Comparison of ENCODE assay signal across 16 cellular contexts in the genomic region with DNA sequence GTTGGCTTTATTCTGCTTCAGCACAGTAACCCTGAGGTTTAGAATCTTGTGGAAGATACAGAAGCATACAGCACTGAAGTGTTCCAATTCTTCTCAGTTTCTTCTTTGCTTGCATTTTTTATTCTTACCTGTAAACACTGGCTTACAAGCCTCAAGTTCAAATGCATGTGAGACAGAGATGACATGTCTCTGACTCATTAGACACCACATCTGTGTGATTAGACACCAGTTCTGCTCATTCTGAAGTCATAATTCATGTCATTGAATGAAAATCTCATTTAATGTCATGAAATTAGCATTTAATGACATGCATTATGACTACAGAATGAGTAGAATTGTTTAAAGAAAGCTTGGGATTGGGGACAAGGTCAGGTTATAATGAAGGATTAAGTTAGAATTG. TPM values are rescaled to one million over a fixed set of nuclear protein-coding genes. Genes with fewer than 3 reads are reported as not detected.
A peak's percentile ranks its signal among the peaks of the same experiment; 100 is the strongest.
DNase-seq lines count a peak whose midpoint lies in the region; ATAC-seq and TF ChIP-seq lines count a peak whose summit lies in the region.
"Had no signal": no experiment of that assay in that cellular context is flagged by ENCODE, and none has a peak within 500 bp of the region (broad histone marks: within the 10 kb centered on the region; RNA-seq: fewer than 3 reads in every experiment).

No MANE protein-coding gene starts in this region.

- TF ChIP-seq CTCF in chondrocyte (IDR thresholded peaks at IDR 0.05) (no peak), psoas muscle (IDR thresholded peaks at IDR 0.05) (no peak)

- no peaks in the 10 kb centered on the region for H3K9me3 ChIP-seq in Karpas-422 (ENCODE audit: low read length)
- no peaks in the 10 kb centered on the region for H3K9me3 ChIP-seq in psoas muscle

- peak overlapping the region; percentile 16 for H3K27ac Mint-ChIP-seq in activated CD4-positive, alpha-beta memory T cell treated with anti-CD3 and anti-CD28 coated beads for 36 hours
- no peak overlapping the region for H3K27ac Mint-ChIP-seq in activated CD4-positive, alpha-beta memory T cell treated with anti-CD3 and anti-CD28 coated beads, Interleukin-2, amount 10 ng/mL, durations not matched to agents 7 days and 5 days
- peak overlapping the region; percentile 47 for H3K27ac Mint-ChIP-seq in chondrocyte (ENCODE audit: unreplicated experiment)
- H3K27ac Mint-ChIP-seq: activated T-helper 1 cell treated with anti-CD3 and anti-CD28 coated beads, Interleukin-12 subunit alpha, Interleukin-12 subunit beta, Interleukin-2, Interleukin-4 antibody, amounts not matched to agents 30 ng/mL and 10 ng/mL and 1 ng/mL, durations not matched to agents 14 hours and 24 hours and 36 hours; T-helper 1 cell treated with Interleukin-12 subunit alpha and Interleukin-12 subunit beta and Interleukin-4 antibody, amounts not matched to agents 30 μg/mL and 1 μg/mL, for 36 hours had no signal

- H3K4me3 Mint-ChIP-seq in activated CD4-positive, alpha-beta memory T cell treated with anti-CD3 and anti-CD28 coated beads for 36 hours = no peak overlapping the region
- H3K4me3 Mint-ChIP-seq in activated CD4-positive, alpha-beta memory T cell treated with anti-CD3 and anti-CD28 coated beads, Interleukin-2, amount 10 ng/mL, durations not matched to agents 7 days and 5 days = no peak overlapping the region
- no peak overlapping the region for H3K4me3 Mint-ChIP-seq in chondrocyte (ENCODE audit: unreplicated experiment)
- H3K4me3 Mint-ChIP-seq: activated T-helper 1 cell treated with anti-CD3 and anti-CD28 coated beads, Interleukin-12 subunit alpha, Interleukin-12 subunit beta, Interleukin-2, Interleukin-4 antibody, amounts not matched to agents 30 ng/mL and 10 ng/mL and 1 ng/mL, durations not matched to agents 14 hours and 24 hours and 36 hours; T-helper 1 cell treated with Interleukin-12 subunit alpha and Interleukin-12 subunit beta and Interleukin-4 antibody, amounts not matched to agents 30 μg/mL and 1 μg/mL, for 36 hours had no signal

- H3K4me1 ChIP-seq in Karpas-422 (ENCODE audit: low read length) (peaks cover 43% of the 10 kb centered on the region), psoas muscle (peaks cover 63% of the 10 kb centered on the region)

- no peak overlapping the region for H2AFZ ChIP-seq in Karpas-422 (ENCODE audit: low read length)

- H3K27ac ChIP-seq in Karpas-422 (ENCODE audit: low read length) (no peak overlapping the region), psoas muscle (peak overlapping the region; percentile 7)

- peaks cover 84% of the 10 kb centered on the region for H3K79me2 ChIP-seq in Karpas-422 (ENCODE audit: low read length)

- H3K4me3 ChIP-seq in Karpas-422 (ENCODE audit: low read length) (no peak overlapping the region), psoas muscle (peak overlapping the region; percentile 15)

- intact Hi-C loops in activated CD4-positive, alpha-beta memory T cell treated with anti-CD3 and anti-CD28 coated beads for 36 hours (cut with micrococcal nuclease) = loop anchor here (1.0 to 5.0 kb wide), 3 partner anchors 32 to 1810 kb away; no protein-coding TSS in a partner anchor
- intact Hi-C loops in psoas muscle (cut with DNase I) = no loop called here

- no peaks in the 10 kb centered on the region for H3K27me3 Mint-ChIP-seq in activated CD4-positive, alpha-beta memory T cell treated with anti-CD3 and anti-CD28 coated beads for 36 hours
- H3K27me3 Mint-ChIP-seq in activated CD4-positive, alpha-beta memory T cell treated with anti-CD3 and anti-CD28 coated beads, Interleukin-2, amount 10 ng/mL, durations not matched to agents 7 days and 5 days = no peaks in the 10 kb centered on the region
- H3K27me3 Mint-ChIP-seq in chondrocyte (ENCODE audit: low read depth) = no peaks in the 10 kb centered on the region

- no peaks in the 10 kb centered on the region for H3K9me2 ChIP-seq in Karpas-422 (replicated peaks; ENCODE audit: insufficient read depth, low read length)

- H3K9ac ChIP-seq in Karpas-422 (ENCODE audit: low read length) = no peak overlapping the region

- no peaks in the 10 kb centered on the region for H3K9me3 Mint-ChIP-seq in activated CD4-positive, alpha-beta memory T cell treated with anti-CD3 and anti-CD28 coated beads for 36 hours
- H3K9me3 Mint-ChIP-seq in activated CD4-positive, alpha-beta memory T cell treated with anti-CD3 and anti-CD28 coated beads, Interleukin-2, amount 10 ng/mL, durations not matched to agents 7 days and 5 days = no peaks in the 10 kb centered on the region
- H3K9me3 Mint-ChIP-seq in chondrocyte (ENCODE audit: low read depth) = no peaks in the 10 kb centered on the region
- H3K9me3 Mint-ChIP-seq: activated T-helper 1 cell treated with anti-CD3 and anti-CD28 coated beads, Interleukin-12 subunit alpha, Interleukin-12 subunit beta, Interleukin-2, Interleukin-4 antibody, amounts not matched to agents 30 ng/mL and 10 ng/mL and 1 ng/mL, durations not matched to agents 14 hours and 24 hours and 36 hours; T-helper 1 cell treated with Interleukin-12 subunit alpha and Interleukin-12 subunit beta and Interleukin-4 antibody, amounts not matched to agents 30 μg/mL and 1 μg/mL, for 36 hours had no signal

- H3K36me3 Mint-ChIP-seq in activated CD4-positive, alpha-beta memory T cell treated with anti-CD3 and anti-CD28 coated beads for 36 hours = peaks cover 41% of the 10 kb centered on the region
- H3K36me3 Mint-ChIP-seq in activated CD4-positive, alpha-beta memory T cell treated with anti-CD3 and anti-CD28 coated beads, Interleukin-2, amount 10 ng/mL, durations not matched to agents 7 days and 5 days (ENCODE audit: low read depth) = peaks cover 69% of the 10 kb centered on the region
- peaks cover 26% of the 10 kb centered on the region for H3K36me3 Mint-ChIP-seq in chondrocyte (ENCODE audit: low read depth)

- CTCF ChIA-PET in activated CD4-positive, alpha-beta memory T cell treated with anti-CD3 and anti-CD28 coated beads for 36 hours (lab: Charles Lee) = interaction anchor here (0.9 to 1.8 kb wide), 3 partner anchors 10 to 52 kb away, joined by 3 to 5 read pairs (median 4); no protein-coding TSS in a partner anchor
- CTCF ChIA-PET in activated CD4-positive, alpha-beta memory T cell treated with anti-CD3 and anti-CD28 coated beads, Interleukin-2, amount 10 ng/mL, durations not matched to agents 7 days and 5 days (lab: Charles Lee) = no interaction called here

- peaks cover 50% of the 10 kb centered on the region for H3K4me1 Mint-ChIP-seq in activated CD4-positive, alpha-beta memory T cell treated with anti-CD3 and anti-CD28 coated beads for 36 hours (ENCODE audit: low read depth)
- peaks cover 49% of the 10 kb centered on the region for H3K4me1 Mint-ChIP-seq in activated CD4-positive, alpha-beta memory T cell treated with anti-CD3 and anti-CD28 coated beads, Interleukin-2, amount 10 ng/mL, durations not matched to agents 7 days and 5 days
- peaks cover 58% of the 10 kb centered on the region for H3K4me1 Mint-ChIP-seq in chondrocyte (ENCODE audit: low read depth)

- H3K27me3 ChIP-seq in Karpas-422 (ENCODE audit: low read length) = no peaks in the 10 kb centered on the region
- no peaks in the 10 kb centered on the region for H3K27me3 ChIP-seq in psoas muscle (ENCODE audit: insufficient read depth in 3 of 3, low read length in 2 of 3)

- peaks cover 69% of the 10 kb centered on the region for H3K36me3 ChIP-seq in Karpas-422 (ENCODE audit: insufficient read depth, low read length)
- peaks cover 9 to 70% of the 10 kb centered on the region in 2 donors for H3K36me3 ChIP-seq in psoas muscle (ENCODE audit: insufficient read depth in 1 of 2, low read depth in 1 of 2)

- H3K4me2 ChIP-seq in Karpas-422 (ENCODE audit: low read depth, low read length, poor library complexity, severe bottlenecking) = peak overlapping the region; percentile 57

- DNase-seq in activated CD4-positive, alpha-beta memory T cell treated with anti-CD3 and anti-CD28 coated beads for 36 hours = no peak
- no peak for DNase-seq in activated CD4-positive, alpha-beta memory T cell treated with anti-CD3 and anti-CD28 coated beads, Interleukin-2, amount 10 ng/mL, durations not matched to agents 7 days and 5 days
- DNase-seq in Karpas-422 = no peak
- DNase-seq in chondrocyte (ENCODE audit: low spot score) = no peak
- DNase-seq in psoas muscle = no peak
- no peak for DNase-seq in GM19238 (ENCODE audit: insufficient read length, low spot score)
- DNase-seq: ACHN; activated CD4-positive, CD25-positive, alpha-beta regulatory T cell; anterior cingulate cortex; GF-D8; left ventricle myocardium superior; NCI-H2081 treated with DMSO at 0.1 percent for 48 hours had no signal

- POLR2A ChIA-PET in activated CD4-positive, alpha-beta memory T cell treated with anti-CD3 and anti-CD28 coated beads for 36 hours (lab: Charles Lee) = no interaction called here
- POLR2A ChIA-PET in activated CD4-positive, alpha-beta memory T cell treated with anti-CD3 and anti-CD28 coated beads, Interleukin-2, amount 10 ng/mL, durations not matched to agents 7 days and 5 days (lab: Charles Lee) = interaction anchor here (1.1 to 2.4 kb wide), 2 partner anchors 10 to 54 kb away, joined by 3 to 7 read pairs; partner anchors contain the start of gene NAPB

- no peak for ATAC-seq in psoas muscle
- no peak for ATAC-seq in HG02885 (IDR thresholded peaks at IDR 0.05; ENCODE audit: poor library complexity, unreplicated experiment)
- no peak for ATAC-seq in GM21723 (IDR thresholded peaks at IDR 0.05; ENCODE audit: unreplicated experiment)
- ATAC-seq: left ventricle myocardium superior had no signal

- peaks cover 26% of the 10 kb centered on the region; the same call in 1 of the 2 replicates for H4K20me1 ChIP-seq in Karpas-422 (ENCODE audit: insufficient read depth, low read depth, low read length)

RNA-seq across cellular contexts. Expression of gene GZF1, which starts 5.8 kb away (rescaled TPM):
- 1 to 10 TPM; 6.6 to 7.5 TPM for total RNA-seq in activated CD4-positive, alpha-beta memory T cell treated with anti-CD3 and anti-CD28 coated beads for 36 hours
- 10 to 100 TPM; 13.5 to 14.3 TPM for total RNA-seq in activated CD4-positive, alpha-beta memory T cell treated with anti-CD3 and anti-CD28 coated beads, Interleukin-2, amount 10 ng/mL, durations not matched to agents 7 days and 5 days
- 13.9 and 41.4 TPM in 2 replicates for total RNA-seq in Karpas-422 (2014; rRNA removed; shearing (Covaris generic); ENCODE audit: low replicate concordance)
- total RNA-seq in chondrocyte = 10.7 to 14.6 TPM (median 11.4 TPM) in 3 replicates
- total RNA-seq in psoas muscle = 10 to 100 TPM in 3 of 4 donors, 1 to 10 TPM in 1; 9.7 to 20.7 (median 11.9) TPM
- 10 to 100 TPM in 1 of 3 donors, 1 to 10 TPM in 2; 5.3 to 10.5 (median 6.8) TPM for polyA plus RNA-seq in psoas muscle

RNA-seq across cellular contexts. Expression of gene NXT1, which starts 17.2 kb away (rescaled TPM):
- total RNA-seq in activated CD4-positive, alpha-beta memory T cell treated with anti-CD3 and anti-CD28 coated beads for 36 hours = 10 to 100 TPM; 39.0 to 39.3 TPM
- 10 to 100 TPM; 26.2 to 28.4 TPM for total RNA-seq in activated CD4-positive, alpha-beta memory T cell treated with anti-CD3 and anti-CD28 coated beads, Interleukin-2, amount 10 ng/mL, durations not matched to agents 7 days and 5 days
- total RNA-seq in Karpas-422 (2014; rRNA removed; shearing (Covaris generic); ENCODE audit: low replicate concordance) = 36.9 and 51.1 TPM in 2 replicates
- total RNA-seq in chondrocyte (16.9 to 18.2 TPM (median 18.1 TPM) in 3 replicates), psoas muscle (10 to 100 TPM in 3 of 4 donors, 1 to 10 TPM in 1; 6.7 to 18.9 (median 11.1) TPM)
- polyA plus RNA-seq in psoas muscle = 10 to 100 TPM in 2 of 3 donors, 1 to 10 TPM in 1; 8.9 to 29.9 (median 11.4) TPM

RNA-seq across cellular contexts. Expression of gene NAPB, which starts 53.5 kb away (rescaled TPM):
- 1 to 10 TPM; 7.3 to 7.6 TPM for total RNA-seq in activated CD4-positive, alpha-beta memory T cell treated with anti-CD3 and anti-CD28 coated beads for 36 hours
- 10 to 100 TPM; 16.0 TPM for total RNA-seq in activated CD4-positive, alpha-beta memory T cell treated with anti-CD3 and anti-CD28 coated beads, Interleukin-2, amount 10 ng/mL, durations not matched to agents 7 days and 5 days
- 32.6 and 35.1 TPM in 2 replicates for total RNA-seq in Karpas-422 (2014; rRNA removed; shearing (Covaris generic); ENCODE audit: low replicate concordance)
- 7.5 to 10.6 TPM (median 8.1 TPM) in 3 replicates for total RNA-seq in chondrocyte
- 1 to 10 TPM; 2.5 to 5.0 (median 3.5) TPM for total RNA-seq in psoas muscle
- 10 to 100 TPM in 1 of 3 donors, 1 to 10 TPM in 2; 1.8 to 12.3 (median 3.0) TPM for polyA plus RNA-seq in psoas muscle
